Comparison of ENCODE assay signal across 1 cellular context in the genomic region with DNA sequence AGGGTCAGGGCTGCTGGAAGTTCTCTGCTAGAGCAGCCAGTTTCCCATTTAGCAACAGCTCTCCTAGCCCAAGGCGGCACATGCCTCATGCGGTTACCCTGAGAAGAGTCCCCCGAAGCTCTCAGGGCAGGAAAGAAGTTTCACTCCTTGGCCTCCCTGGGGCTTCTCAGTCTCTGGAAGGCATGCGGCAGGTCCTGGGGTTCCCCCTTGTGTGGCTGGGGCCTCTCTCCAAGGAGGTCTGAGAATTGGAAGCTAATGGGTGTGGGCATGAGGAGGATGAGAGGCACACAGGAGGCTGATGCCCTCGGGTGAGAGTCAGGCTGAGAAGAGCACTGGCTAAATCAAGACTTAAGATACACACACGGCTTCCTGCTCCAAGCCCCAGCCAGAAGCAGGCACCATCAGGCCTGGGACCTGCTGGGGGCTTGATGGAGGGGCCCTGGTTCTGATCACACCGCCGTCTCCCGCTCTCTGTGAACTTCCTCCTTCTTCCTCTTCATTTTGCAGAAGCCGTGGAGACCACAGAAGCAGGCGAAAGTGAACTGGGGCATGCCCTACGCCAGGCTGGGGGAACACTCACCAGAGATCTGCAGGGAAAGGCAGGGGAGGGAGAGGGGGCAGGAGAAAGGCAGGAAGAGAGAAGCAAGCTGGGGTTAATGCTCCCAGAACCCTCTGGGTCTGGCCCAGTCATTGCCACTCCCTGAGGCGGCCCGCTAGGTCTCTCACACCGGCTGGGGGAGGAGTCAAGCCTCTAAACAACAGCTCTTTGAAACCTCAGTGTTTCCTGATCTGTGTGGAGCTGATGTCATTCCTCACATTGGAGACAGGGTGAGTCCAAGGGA.
TF ChIP-seq lines count a peak whose summit lies in the region.

No MANE protein-coding gene starts in this region.

TF ChIP-seq in GM12878, 131 proteins besides CTCF, POLR2A, EP300 and RAD21 (continued from another document and continues in another):
- TF ChIP-seq, protein P1, sequence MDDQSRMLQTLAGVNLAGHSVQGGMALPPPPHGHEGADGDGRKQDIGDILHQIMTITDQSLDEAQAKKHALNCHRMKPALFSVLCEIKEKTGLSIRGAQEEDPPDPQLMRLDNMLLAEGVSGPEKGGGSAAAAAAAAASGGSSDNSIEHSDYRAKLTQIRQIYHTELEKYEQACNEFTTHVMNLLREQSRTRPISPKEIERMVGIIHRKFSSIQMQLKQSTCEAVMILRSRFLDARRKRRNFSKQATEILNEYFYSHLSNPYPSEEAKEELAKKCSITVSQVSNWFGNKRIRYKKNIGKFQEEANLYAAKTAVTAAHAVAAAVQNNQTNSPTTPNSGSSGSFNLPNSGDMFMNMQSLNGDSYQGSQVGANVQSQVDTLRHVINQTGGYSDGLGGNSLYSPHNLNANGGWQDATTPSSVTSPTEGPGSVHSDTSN (IDR thresholded peaks at IDR 0.05; ENCODE audit: insufficient replicate concordance, low read depth, low read length) = no peak
- TF ChIP-seq ZNF384 (IDR thresholded peaks at IDR 0.05; ENCODE audit: borderline replicate concordance, low read depth, low read length) (no peak), SRF (IDR thresholded peaks at IDR 0.05; ENCODE audit: low read depth in 2 of 2, low read length in 2 of 2) (no peak), NFYA (IDR thresholded peaks at IDR 0.05; ENCODE audit: borderline replicate concordance, low read depth, low read length) (no peak), ATF7 (IDR thresholded peaks at IDR 0.05; ENCODE audit: low read depth) (peak; percentile 54), ZSCAN29 (IDR thresholded peaks at IDR 0.05) (no peak), RELA (IDR thresholded peaks at IDR 0.05; ENCODE audit: borderline replicate concordance, partially characterized antibody) (no peak), BCL11A (IDR thresholded peaks at IDR 0.05; ENCODE audit: low read depth, low read length) (no peak), EED (IDR thresholded peaks at IDR 0.05; ENCODE audit: low read depth) (peak; percentile 54), MEF2B (IDR thresholded peaks at IDR 0.05; ENCODE audit: partially characterized antibody, poor library complexity, severe bottlenecking) (peak; percentile 29), TCF3 (IDR thresholded peaks at IDR 0.05; ENCODE audit: borderline replicate concordance, insufficient read depth, low read depth, low read length) (no peak), HCFC1 (IDR thresholded peaks at IDR 0.05; ENCODE audit: low read length) (no peak), MYB (IDR thresholded peaks at IDR 0.05; ENCODE audit: borderline replicate concordance, low read depth, low read length) (no peak), MYC (IDR thresholded peaks at IDR 0.05; ENCODE audit: insufficient read depth, insufficient read length, insufficient replicate concordance, low read length, severe bottlenecking) (no peak), CREB1 (IDR thresholded peaks at IDR 0.05; ENCODE audit: low read depth) (no peak), SMC3 (IDR thresholded peaks at IDR 0.05; ENCODE audit: borderline replicate concordance, low read length) (0 out of 2 replicates have a peak, but pooled peaks have one; percentile 7), EGR1 (IDR thresholded peaks at IDR 0.05; ENCODE audit: borderline replicate concordance in 1 of 2, low read depth in 2 of 2, low read length in 2 of 2) (no peak), SMARCA5 (IDR thresholded peaks at IDR 0.05) (peak; percentile 81; the same call in 1 of the 2 replicates), SUZ12 (IDR thresholded peaks at IDR 0.05; ENCODE audit: unreplicated experiment) (no peak)
- TF ChIP-seq, protein P2, sequence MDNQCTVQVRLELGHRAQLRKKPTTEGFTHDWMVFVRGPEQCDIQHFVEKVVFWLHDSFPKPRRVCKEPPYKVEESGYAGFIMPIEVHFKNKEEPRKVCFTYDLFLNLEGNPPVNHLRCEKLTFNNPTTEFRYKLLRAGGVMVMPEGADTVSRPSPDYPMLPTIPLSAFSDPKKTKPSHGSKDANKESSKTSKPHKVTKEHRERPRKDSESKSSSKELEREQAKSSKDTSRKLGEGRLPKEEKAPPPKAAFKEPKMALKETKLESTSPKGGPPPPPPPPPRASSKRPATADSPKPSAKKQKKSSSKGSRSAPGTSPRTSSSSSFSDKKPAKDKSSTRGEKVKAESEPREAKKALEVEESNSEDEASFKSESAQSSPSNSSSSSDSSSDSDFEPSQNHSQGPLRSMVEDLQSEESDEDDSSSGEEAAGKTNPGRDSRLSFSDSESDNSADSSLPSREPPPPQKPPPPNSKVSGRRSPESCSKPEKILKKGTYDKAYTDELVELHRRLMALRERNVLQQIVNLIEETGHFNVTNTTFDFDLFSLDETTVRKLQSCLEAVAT (IDR thresholded peaks at IDR 0.05) = no peak
- TF ChIP-seq, protein P3, sequence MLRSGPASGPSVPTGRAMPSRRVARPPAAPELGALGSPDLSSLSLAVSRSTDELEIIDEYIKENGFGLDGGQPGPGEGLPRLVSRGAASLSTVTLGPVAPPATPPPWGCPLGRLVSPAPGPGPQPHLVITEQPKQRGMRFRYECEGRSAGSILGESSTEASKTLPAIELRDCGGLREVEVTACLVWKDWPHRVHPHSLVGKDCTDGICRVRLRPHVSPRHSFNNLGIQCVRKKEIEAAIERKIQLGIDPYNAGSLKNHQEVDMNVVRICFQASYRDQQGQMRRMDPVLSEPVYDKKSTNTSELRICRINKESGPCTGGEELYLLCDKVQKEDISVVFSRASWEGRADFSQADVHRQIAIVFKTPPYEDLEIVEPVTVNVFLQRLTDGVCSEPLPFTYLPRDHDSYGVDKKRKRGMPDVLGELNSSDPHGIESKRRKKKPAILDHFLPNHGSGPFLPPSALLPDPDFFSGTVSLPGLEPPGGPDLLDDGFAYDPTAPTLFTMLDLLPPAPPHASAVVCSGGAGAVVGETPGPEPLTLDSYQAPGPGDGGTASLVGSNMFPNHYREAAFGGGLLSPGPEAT (IDR thresholded peaks at IDR 0.05; ENCODE audit: low read depth) = peak; percentile 33; the same call in 1 of the 2 replicates
- TF ChIP-seq, protein P4, sequence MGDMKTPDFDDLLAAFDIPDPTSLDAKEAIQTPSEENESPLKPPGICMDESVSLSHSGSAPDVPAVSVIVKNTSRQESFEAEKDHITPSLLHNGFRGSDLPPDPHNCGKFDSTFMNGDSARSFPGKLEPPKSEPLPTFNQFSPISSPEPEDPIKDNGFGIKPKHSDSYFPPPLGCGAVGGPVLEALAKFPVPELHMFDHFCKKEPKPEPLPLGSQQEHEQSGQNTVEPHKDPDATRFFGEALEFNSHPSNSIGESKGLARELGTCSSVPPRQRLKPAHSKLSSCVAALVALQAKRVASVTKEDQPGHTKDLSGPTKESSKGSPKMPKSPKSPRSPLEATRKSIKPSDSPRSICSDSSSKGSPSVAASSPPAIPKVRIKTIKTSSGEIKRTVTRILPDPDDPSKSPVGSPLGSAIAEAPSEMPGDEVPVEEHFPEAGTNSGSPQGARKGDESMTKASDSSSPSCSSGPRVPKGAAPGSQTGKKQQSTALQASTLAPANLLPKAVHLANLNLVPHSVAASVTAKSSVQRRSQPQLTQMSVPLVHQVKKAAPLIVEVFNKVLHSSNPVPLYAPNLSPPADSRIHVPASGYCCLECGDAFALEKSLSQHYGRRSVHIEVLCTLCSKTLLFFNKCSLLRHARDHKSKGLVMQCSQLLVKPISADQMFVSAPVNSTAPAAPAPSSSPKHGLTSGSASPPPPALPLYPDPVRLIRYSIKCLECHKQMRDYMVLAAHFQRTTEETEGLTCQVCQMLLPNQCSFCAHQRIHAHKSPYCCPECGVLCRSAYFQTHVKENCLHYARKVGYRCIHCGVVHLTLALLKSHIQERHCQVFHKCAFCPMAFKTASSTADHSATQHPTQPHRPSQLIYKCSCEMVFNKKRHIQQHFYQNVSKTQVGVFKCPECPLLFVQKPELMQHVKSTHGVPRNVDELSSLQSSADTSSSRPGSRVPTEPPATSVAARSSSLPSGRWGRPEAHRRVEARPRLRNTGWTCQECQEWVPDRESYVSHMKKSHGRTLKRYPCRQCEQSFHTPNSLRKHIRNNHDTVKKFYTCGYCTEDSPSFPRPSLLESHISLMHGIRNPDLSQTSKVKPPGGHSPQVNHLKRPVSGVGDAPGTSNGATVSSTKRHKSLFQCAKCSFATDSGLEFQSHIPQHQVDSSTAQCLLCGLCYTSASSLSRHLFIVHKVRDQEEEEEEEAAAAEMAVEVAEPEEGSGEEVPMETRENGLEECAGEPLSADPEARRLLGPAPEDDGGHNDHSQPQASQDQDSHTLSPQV (IDR thresholded peaks at IDR 0.05) = no peak
- TF ChIP-seq, protein P5, sequence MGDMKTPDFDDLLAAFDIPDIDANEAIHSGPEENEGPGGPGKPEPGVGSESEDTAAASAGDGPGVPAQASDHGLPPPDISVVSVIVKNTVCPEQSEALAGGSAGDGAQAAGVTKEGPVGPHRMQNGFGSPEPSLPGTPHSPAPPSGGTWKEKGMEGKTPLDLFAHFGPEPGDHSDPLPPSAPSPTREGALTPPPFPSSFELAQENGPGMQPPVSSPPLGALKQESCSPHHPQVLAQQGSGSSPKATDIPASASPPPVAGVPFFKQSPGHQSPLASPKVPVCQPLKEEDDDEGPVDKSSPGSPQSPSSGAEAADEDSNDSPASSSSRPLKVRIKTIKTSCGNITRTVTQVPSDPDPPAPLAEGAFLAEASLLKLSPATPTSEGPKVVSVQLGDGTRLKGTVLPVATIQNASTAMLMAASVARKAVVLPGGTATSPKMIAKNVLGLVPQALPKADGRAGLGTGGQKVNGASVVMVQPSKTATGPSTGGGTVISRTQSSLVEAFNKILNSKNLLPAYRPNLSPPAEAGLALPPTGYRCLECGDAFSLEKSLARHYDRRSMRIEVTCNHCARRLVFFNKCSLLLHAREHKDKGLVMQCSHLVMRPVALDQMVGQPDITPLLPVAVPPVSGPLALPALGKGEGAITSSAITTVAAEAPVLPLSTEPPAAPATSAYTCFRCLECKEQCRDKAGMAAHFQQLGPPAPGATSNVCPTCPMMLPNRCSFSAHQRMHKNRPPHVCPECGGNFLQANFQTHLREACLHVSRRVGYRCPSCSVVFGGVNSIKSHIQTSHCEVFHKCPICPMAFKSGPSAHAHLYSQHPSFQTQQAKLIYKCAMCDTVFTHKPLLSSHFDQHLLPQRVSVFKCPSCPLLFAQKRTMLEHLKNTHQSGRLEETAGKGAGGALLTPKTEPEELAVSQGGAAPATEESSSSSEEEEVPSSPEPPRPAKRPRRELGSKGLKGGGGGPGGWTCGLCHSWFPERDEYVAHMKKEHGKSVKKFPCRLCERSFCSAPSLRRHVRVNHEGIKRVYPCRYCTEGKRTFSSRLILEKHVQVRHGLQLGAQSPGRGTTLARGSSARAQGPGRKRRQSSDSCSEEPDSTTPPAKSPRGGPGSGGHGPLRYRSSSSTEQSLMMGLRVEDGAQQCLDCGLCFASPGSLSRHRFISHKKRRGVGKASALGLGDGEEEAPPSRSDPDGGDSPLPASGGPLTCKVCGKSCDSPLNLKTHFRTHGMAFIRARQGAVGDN (IDR thresholded peaks at IDR 0.05) = peak; percentile 38; the same call in 1 of the 2 replicates
- TF ChIP-seq, protein P6, sequence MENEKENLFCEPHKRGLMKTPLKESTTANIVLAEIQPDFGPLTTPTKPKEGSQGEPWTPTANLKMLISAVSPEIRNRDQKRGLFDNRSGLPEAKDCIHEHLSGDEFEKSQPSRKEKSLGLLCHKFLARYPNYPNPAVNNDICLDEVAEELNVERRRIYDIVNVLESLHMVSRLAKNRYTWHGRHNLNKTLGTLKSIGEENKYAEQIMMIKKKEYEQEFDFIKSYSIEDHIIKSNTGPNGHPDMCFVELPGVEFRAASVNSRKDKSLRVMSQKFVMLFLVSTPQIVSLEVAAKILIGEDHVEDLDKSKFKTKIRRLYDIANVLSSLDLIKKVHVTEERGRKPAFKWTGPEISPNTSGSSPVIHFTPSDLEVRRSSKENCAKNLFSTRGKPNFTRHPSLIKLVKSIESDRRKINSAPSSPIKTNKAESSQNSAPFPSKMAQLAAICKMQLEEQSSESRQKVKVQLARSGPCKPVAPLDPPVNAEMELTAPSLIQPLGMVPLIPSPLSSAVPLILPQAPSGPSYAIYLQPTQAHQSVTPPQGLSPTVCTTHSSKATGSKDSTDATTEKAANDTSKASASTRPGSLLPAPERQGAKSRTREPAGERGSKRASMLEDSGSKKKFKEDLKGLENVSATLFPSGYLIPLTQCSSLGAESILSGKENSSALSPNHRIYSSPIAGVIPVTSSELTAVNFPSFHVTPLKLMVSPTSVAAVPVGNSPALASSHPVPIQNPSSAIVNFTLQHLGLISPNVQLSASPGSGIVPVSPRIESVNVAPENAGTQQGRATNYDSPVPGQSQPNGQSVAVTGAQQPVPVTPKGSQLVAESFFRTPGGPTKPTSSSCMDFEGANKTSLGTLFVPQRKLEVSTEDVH (IDR thresholded peaks at IDR 0.05; ENCODE audit: low read depth, partially characterized antibody) = no peak
- TF ChIP-seq, protein P7, sequence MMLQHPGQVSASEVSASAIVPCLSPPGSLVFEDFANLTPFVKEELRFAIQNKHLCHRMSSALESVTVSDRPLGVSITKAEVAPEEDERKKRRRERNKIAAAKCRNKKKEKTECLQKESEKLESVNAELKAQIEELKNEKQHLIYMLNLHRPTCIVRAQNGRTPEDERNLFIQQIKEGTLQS (IDR thresholded peaks at IDR 0.05; ENCODE audit: borderline replicate concordance, extremely low read depth, low read depth, low read length) = no peak
- TF ChIP-seq, protein P8, sequence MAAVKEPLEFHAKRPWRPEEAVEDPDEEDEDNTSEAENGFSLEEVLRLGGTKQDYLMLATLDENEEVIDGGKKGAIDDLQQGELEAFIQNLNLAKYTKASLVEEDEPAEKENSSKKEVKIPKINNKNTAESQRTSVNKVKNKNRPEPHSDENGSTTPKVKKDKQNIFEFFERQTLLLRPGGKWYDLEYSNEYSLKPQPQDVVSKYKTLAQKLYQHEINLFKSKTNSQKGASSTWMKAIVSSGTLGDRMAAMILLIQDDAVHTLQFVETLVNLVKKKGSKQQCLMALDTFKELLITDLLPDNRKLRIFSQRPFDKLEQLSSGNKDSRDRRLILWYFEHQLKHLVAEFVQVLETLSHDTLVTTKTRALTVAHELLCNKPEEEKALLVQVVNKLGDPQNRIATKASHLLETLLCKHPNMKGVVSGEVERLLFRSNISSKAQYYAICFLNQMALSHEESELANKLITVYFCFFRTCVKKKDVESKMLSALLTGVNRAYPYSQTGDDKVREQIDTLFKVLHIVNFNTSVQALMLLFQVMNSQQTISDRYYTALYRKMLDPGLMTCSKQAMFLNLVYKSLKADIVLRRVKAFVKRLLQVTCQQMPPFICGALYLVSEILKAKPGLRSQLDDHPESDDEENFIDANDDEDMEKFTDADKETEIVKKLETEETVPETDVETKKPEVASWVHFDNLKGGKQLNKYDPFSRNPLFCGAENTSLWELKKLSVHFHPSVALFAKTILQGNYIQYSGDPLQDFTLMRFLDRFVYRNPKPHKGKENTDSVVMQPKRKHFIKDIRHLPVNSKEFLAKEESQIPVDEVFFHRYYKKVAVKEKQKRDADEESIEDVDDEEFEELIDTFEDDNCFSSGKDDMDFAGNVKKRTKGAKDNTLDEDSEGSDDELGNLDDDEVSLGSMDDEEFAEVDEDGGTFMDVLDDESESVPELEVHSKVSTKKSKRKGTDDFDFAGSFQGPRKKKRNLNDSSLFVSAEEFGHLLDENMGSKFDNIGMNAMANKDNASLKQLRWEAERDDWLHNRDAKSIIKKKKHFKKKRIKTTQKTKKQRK (IDR thresholded peaks at IDR 0.05; ENCODE audit: low read depth, low read length) = no peak
- TF ChIP-seq, protein P9, sequence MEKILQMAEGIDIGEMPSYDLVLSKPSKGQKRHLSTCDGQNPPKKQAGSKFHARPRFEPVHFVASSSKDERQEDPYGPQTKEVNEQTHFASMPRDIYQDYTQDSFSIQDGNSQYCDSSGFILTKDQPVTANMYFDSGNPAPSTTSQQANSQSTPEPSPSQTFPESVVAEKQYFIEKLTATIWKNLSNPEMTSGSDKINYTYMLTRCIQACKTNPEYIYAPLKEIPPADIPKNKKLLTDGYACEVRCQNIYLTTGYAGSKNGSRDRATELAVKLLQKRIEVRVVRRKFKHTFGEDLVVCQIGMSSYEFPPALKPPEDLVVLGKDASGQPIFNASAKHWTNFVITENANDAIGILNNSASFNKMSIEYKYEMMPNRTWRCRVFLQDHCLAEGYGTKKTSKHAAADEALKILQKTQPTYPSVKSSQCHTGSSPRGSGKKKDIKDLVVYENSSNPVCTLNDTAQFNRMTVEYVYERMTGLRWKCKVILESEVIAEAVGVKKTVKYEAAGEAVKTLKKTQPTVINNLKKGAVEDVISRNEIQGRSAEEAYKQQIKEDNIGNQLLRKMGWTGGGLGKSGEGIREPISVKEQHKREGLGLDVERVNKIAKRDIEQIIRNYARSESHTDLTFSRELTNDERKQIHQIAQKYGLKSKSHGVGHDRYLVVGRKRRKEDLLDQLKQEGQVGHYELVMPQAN (conservative IDR thresholded peaks at IDR 0.05) = no peak
